ENCODE assay signal across 27 cellular contexts in genomic region chr3:12465826-12466225, GRCh38.
"Had no signal": no experiment of that assay in that cellular context is flagged by ENCODE, and none has a peak within 500 bp of the region (broad histone marks: within the 10 kb centered on the region; RNA-seq: fewer than 3 reads in every experiment).

No MANE protein-coding gene starts in this region.

- H3K27me3 ChIP-seq: upper lobe of left lung, vagina had no signal

- H3K4me1 ChIP-seq: vagina had no signal

- H3K4me3 Mint-ChIP-seq: activated CD4-positive, alpha-beta T cell treated with anti-CD3 and anti-CD28 coated beads for 36 hours; activated naive CD8-positive, alpha-beta T cell; activated T-cell treated with anti-CD3 and anti-CD28 coated beads, Interleukin-2, amount 50 U/mL, for 72 hours; central memory CD8-positive, alpha-beta T cell; mesothelial cell of epicardium; neural crest cell; stimulated activated effector memory CD8-positive, alpha-beta T cell treated with anti-CD3 and anti-CD28 coated beads, Interleukin-12 subunit alpha, Interleukin-12 subunit beta, amount 100 ng/mL, for 72 hours; stimulated activated naive CD8-positive, alpha-beta T cell treated with anti-CD3 and anti-CD28 coated beads, Interleukin-15, Interleukin-2, amounts not matched to agents 100 ng/mL and 50 ng/mL, for 24 hours had no signal

- H3K27ac Mint-ChIP-seq: activated CD4-positive, alpha-beta T cell treated with anti-CD3 and anti-CD28 coated beads for 36 hours; activated naive CD8-positive, alpha-beta T cell; activated T-cell treated with anti-CD3 and anti-CD28 coated beads, Interleukin-2, amount 50 U/mL, for 72 hours; mesothelial cell of epicardium; naive B cell; progenitor cell of endocrine pancreas; stimulated activated effector memory CD8-positive, alpha-beta T cell treated with anti-CD3 and anti-CD28 coated beads, Interleukin-12 subunit alpha, Interleukin-12 subunit beta, amount 100 ng/mL, for 72 hours; stimulated activated naive CD8-positive, alpha-beta T cell treated with anti-CD3 and anti-CD28 coated beads, Interleukin-15, Interleukin-2, amounts not matched to agents 100 ng/mL and 50 ng/mL, for 24 hours had no signal

- H3K27me3 Mint-ChIP-seq: activated CD4-positive, alpha-beta T cell treated with anti-CD3 and anti-CD28 coated beads for 36 hours; activated naive CD8-positive, alpha-beta T cell; progenitor cell of endocrine pancreas; stimulated activated naive CD8-positive, alpha-beta T cell treated with anti-CD3 and anti-CD28 coated beads, Interleukin-15, Interleukin-2, amounts not matched to agents 100 ng/mL and 50 ng/mL, for 24 hours had no signal

- H3K4me3 ChIP-seq: skin epidermis, upper lobe of left lung, vagina had no signal

- H3K9me3 ChIP-seq: upper lobe of left lung, vagina had no signal

- ATAC-seq: activated CD4-positive, alpha-beta T cell treated with anti-CD3 and anti-CD28 coated beads for 36 hours; activated T-cell treated with anti-CD3 and anti-CD28 coated beads, Interleukin-2, amount 50 U/mL, for 72 hours; left ventricle myocardium superior; sciatic nerve; stimulated activated effector memory CD8-positive, alpha-beta T cell treated with anti-CD3 and anti-CD28 coated beads, Interleukin-12 subunit alpha, Interleukin-12 subunit beta, amount 100 ng/mL, for 72 hours had no signal

- H3K27ac ChIP-seq: skin epidermis, upper lobe of left lung, vagina had no signal

- H3K9me3 Mint-ChIP-seq: activated T-cell treated with anti-CD3 and anti-CD28 coated beads, Interleukin-2, amount 50 U/mL, for 72 hours; central memory CD8-positive, alpha-beta T cell; mesothelial cell of epicardium; naive B cell; neural crest cell; stimulated activated effector memory CD8-positive, alpha-beta T cell treated with anti-CD3 and anti-CD28 coated beads, Interleukin-12 subunit alpha, Interleukin-12 subunit beta, amount 100 ng/mL, for 72 hours; stimulated activated naive CD8-positive, alpha-beta T cell treated with anti-CD3 and anti-CD28 coated beads, Interleukin-15, Interleukin-2, amounts not matched to agents 100 ng/mL and 50 ng/mL, for 24 hours had no signal

- H3K36me3 ChIP-seq: upper lobe of left lung, vagina had no signal

- H3K4me1 Mint-ChIP-seq: neural crest cell had no signal

- H3K36me3 Mint-ChIP-seq: activated naive CD8-positive, alpha-beta T cell; mesothelial cell of epicardium; stimulated activated effector memory CD8-positive, alpha-beta T cell treated with anti-CD3 and anti-CD28 coated beads, Interleukin-12 subunit alpha, Interleukin-12 subunit beta, amount 100 ng/mL, for 72 hours had no signal

- DNase-seq: activated CD4-positive, alpha-beta T cell treated with anti-CD3 and anti-CD28 coated beads for 36 hours; activated CD4-positive, CD25-positive, alpha-beta regulatory T cell; activated effector memory CD4-positive, alpha-beta T cell treated with Interleukin-2 at 50 U/mL for 16 hours; activated naive CD4-positive, alpha-beta T cell treated with Interleukin-2 at 50 U/mL for 16 hours; activated T-cell treated with anti-CD3 and anti-CD28 coated beads for 4 hours; activated T-cell treated with anti-CD3 and anti-CD28 coated beads, Interleukin-2, amount 50 U/mL, for 72 hours; anterior cingulate cortex; dermis blood vessel endothelial cell; effector CD4-positive, alpha-beta T cell; left ventricle myocardium superior; naive B cell; retina; stimulated activated CD4-positive, alpha-beta T cell treated with anti-CD3 and anti-CD28 coated beads, Interleukin-12 subunit alpha, Interleukin-12 subunit beta, amount 100 ng/mL, for 4 hours; stimulated activated CD4-positive, alpha-beta T cell treated with anti-CD3 and anti-CD28 coated beads, Interleukin-4, amount 100 ng/mL, for 24 hours; substantia nigra; T-helper 1 cell; upper lobe of left lung had no signal
